1 cellular context compared by ENCODE assay signal in genomic region chr2:239523147-239523943, GRCh38.
TF ChIP-seq lines count a peak whose summit lies in the region.

No MANE protein-coding gene starts in this region.

TF ChIP-seq in H1, 55 proteins besides CTCF, POLR2A, EP300 and RAD21 (continued from another document):
- TF ChIP-seq MAFK (IDR thresholded peaks at IDR 0.05; ENCODE audit: low read depth, low read length) (no peak), RXRA (IDR thresholded peaks at IDR 0.05; ENCODE audit: insufficient read depth, low read depth, low read length) (no peak)
